ENCODE assay signal across 20 cellular contexts in the genomic region with DNA sequence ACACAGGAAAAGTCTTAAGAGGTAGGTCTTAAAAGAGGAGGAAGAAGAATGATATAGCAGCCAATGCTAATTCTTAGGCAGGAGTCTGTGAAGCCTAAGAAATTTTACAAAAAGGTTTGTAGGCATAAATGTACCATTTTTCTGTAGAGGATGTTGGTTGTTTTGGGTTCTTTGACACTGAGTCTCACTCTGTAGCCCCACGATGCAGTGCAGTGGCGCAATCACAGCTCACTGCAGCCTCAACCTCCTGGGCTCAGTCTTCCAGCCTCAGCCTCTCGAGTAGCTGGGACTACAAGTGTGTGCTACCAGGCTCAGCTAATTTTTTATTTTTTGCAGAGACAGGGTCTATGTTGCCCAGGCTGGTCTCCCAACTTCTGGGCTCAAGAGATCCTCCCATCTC.
"Had no signal": no experiment of that assay in that cellular context is flagged by ENCODE, and none has a peak within 500 bp of the region (broad histone marks: within the 10 kb centered on the region; RNA-seq: fewer than 3 reads in every experiment).

No MANE protein-coding gene starts in this region.

- DNase-seq: activated CD4-positive, alpha-beta T cell treated with anti-CD3 and anti-CD28 coated beads for 4 hours; activated CD4-positive, alpha-beta T cell treated with anti-CD3 and anti-CD28 coated beads, Interleukin-2, amount 50 U/mL, for 4 hours; activated effector memory CD4-positive, alpha-beta T cell treated with Interleukin-2 at 50 U/mL for 16 hours; activated naive CD4-positive, alpha-beta T cell treated with Interleukin-2 at 50 U/mL for 16 hours; activated naive CD8-positive, alpha-beta T cell treated with anti-CD3 and anti-CD28 coated beads for 36 hours; activated T-cell treated with anti-CD3 and anti-CD28 coated beads for 4 hours; brain microvascular endothelial cell; central memory CD4-positive, alpha-beta T cell; effector CD8-positive, alpha-beta T cell; erythroblast; head of caudate nucleus; hypothalamus; immature natural killer cell; naive thymus-derived CD8-positive, alpha-beta T cell; posterior cingulate gyrus; right cardiac atrium; spleen; stimulated activated naive CD4-positive, alpha-beta T cell; transverse colon had no signal

- H3K4me3 ChIP-seq: ascending aorta, spleen, transverse colon had no signal

- H3K27me3 Mint-ChIP-seq: activated naive CD8-positive, alpha-beta T cell treated with anti-CD3 and anti-CD28 coated beads for 36 hours; naive thymus-derived CD8-positive, alpha-beta T cell had no signal

- H3K9me3 Mint-ChIP-seq: activated naive CD8-positive, alpha-beta T cell treated with anti-CD3 and anti-CD28 coated beads for 36 hours; immature natural killer cell; naive thymus-derived CD8-positive, alpha-beta T cell had no signal

- H3K4me3 Mint-ChIP-seq: activated naive CD8-positive, alpha-beta T cell treated with anti-CD3 and anti-CD28 coated beads for 36 hours; immature natural killer cell had no signal

- H3K36me3 Mint-ChIP-seq: immature natural killer cell had no signal

- H3K27ac Mint-ChIP-seq: activated naive CD8-positive, alpha-beta T cell treated with anti-CD3 and anti-CD28 coated beads for 36 hours had no signal

- H3K27me3 ChIP-seq: ascending aorta, brain microvascular endothelial cell, spleen, transverse colon had no signal

- H3K4me1 ChIP-seq: ascending aorta had no signal

- H3K9me3 ChIP-seq: ascending aorta, spleen, transverse colon had no signal

- H3K27ac ChIP-seq: ascending aorta, brain microvascular endothelial cell, spleen, transverse colon had no signal

- ATAC-seq: naive thymus-derived CD8-positive, alpha-beta T cell; right cardiac atrium had no signal

- H3K36me3 ChIP-seq: ascending aorta, brain microvascular endothelial cell, spleen, transverse colon had no signal
